In the genomic region with DNA sequence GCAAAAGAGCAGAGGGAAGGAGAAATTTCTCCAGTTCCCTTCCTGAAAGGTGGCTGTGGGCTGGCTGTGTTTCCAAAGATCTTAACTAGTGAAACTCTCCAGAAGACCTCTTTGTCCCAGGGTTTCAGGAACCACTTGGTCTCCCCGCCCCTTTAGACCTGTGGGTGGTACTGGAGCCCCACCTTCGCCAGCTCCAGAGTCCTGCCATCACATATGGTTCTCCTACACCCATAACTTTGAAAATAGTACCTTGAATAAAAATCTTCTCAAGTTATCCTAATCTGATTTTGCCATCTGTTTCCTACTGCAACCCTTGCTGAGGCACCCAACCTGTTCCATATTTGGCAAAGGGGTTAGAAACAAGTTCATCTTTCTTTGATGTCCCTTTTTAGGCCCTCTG, we compare ENCODE assay signal across 8 cellular contexts.
"Had no signal": no experiment of that assay in that cellular context is flagged by ENCODE, and none has a peak within 500 bp of the region (broad histone marks: within the 10 kb centered on the region; RNA-seq: fewer than 3 reads in every experiment).

No MANE protein-coding gene starts in this region.

- H3K27ac ChIP-seq: GM23248 had no signal

- H3K4me3 ChIP-seq: GM23248, HAP-1 had no signal

- H3K9me3 ChIP-seq: HAP-1 had no signal

- DNase-seq: GM23248, GOT3, H7, HFFc6, IMR-90, KBM-7 had no signal

- ATAC-seq: HCT116 had no signal

- H3K36me3 ChIP-seq: HAP-1 had no signal
